In the genomic region with DNA sequence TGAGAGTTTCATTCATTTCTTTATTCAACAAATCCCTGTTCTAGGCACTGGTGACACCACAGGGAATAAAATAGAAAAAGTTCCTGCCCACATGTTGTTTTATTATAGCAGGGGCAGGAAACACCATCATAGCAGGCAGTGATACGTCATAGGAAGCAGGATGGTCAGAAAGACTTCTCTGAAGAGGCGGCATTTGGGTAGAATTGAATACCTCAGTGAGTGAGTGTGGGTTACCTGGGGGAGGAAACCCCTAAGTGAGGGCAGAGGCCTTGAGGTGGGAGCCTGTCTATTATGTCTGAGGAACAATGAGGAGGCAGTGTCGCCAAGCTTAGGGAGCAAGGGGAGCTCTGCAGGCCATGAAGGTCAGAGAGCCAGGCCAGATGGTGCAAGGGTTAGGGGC, we compare ENCODE assay signal across 20 cellular contexts.
"Had no signal": no experiment of that assay in that cellular context is flagged by ENCODE, and none has a peak within 500 bp of the region (broad histone marks: within the 10 kb centered on the region; RNA-seq: fewer than 3 reads in every experiment).

No MANE protein-coding gene starts in this region.

- H3K27ac Mint-ChIP-seq: activated naive CD8-positive, alpha-beta T cell treated with anti-CD3 and anti-CD28 coated beads for 36 hours; WTC11 had no signal

- H3K4me1 ChIP-seq: gastrocnemius medialis, testis, upper lobe of left lung had no signal

- H3K9me3 ChIP-seq: testis had no signal

- DNase-seq: activated CD8-positive, alpha-beta memory T cell treated with anti-CD3 and anti-CD28 coated beads for 24 hours; activated CD8-positive, alpha-beta memory T cell treated with anti-CD3 and anti-CD28 coated beads, Interleukin-2, amount 50 U/mL, for 4 hours; activated naive CD4-positive, alpha-beta T cell treated with Interleukin-2 at 50 U/mL for 16 hours; activated naive CD8-positive, alpha-beta T cell treated with anti-CD3 and anti-CD28 coated beads for 36 hours; activated T-cell treated with anti-CD3 and anti-CD28 coated beads, Interleukin-2, amount 50 U/mL, for 4 hours; effector memory CD4-positive, alpha-beta T cell; esophagus squamous epithelium; gastrocnemius medialis; head of caudate nucleus; left cardiac atrium; posterior cingulate gyrus; small intestine; stimulated activated CD4-positive, alpha-beta T cell treated with anti-CD3 and anti-CD28 coated beads, Interleukin-15, amount 100 ng/mL, for 24 hours; stimulated activated CD8-positive, alpha-beta memory T cell treated with anti-CD3 and anti-CD28 coated beads, Interleukin-4, amount 100 ng/mL, for 48 hours; stimulated activated naive CD4-positive, alpha-beta T cell; T1000; testis; upper lobe of left lung had no signal

- H3K27me3 Mint-ChIP-seq: activated naive CD8-positive, alpha-beta T cell treated with anti-CD3 and anti-CD28 coated beads for 36 hours had no signal

- H3K27me3 ChIP-seq: esophagus squamous epithelium, gastrocnemius medialis, testis, upper lobe of left lung had no signal

- H3K36me3 ChIP-seq: esophagus squamous epithelium, gastrocnemius medialis, upper lobe of left lung had no signal

- H3K4me1 Mint-ChIP-seq: activated naive CD8-positive, alpha-beta T cell treated with anti-CD3 and anti-CD28 coated beads for 36 hours had no signal

- H3K4me3 ChIP-seq: esophagus squamous epithelium, gastrocnemius medialis, testis, upper lobe of left lung had no signal

- ATAC-seq: activated T-cell treated with anti-CD3 and anti-CD28 coated beads, Interleukin-2, amount 50 U/mL, for 4 hours; gastrocnemius medialis; left cardiac atrium had no signal

- H3K4me3 Mint-ChIP-seq: activated naive CD8-positive, alpha-beta T cell treated with anti-CD3 and anti-CD28 coated beads for 36 hours; activated T-cell treated with anti-CD3 and anti-CD28 coated beads, Interleukin-2, amount 50 U/mL, for 4 hours; neural crest cell; WTC11 had no signal

- H3K27ac ChIP-seq: esophagus squamous epithelium, gastrocnemius medialis, testis, upper lobe of left lung had no signal
